In genomic region chr12:132558861-132559623, GRCh38 we compare ENCODE assay signal across 1 cellular context.
TF ChIP-seq lines count a peak whose summit lies in the region.

No MANE protein-coding gene starts in this region.

TF ChIP-seq in GM12878, 131 proteins besides CTCF, POLR2A, EP300 and RAD21 (continued from another document):
- TF ChIP-seq BCLAF1 (IDR thresholded peaks at IDR 0.05) (no peak), CBFB (IDR thresholded peaks at IDR 0.05; ENCODE audit: low read depth) (no peak), HCFC1 (IDR thresholded peaks at IDR 0.05; ENCODE audit: low read length) (no peak), ZNF217 (IDR thresholded peaks at IDR 0.05) (no peak), SMAD1 (IDR thresholded peaks at IDR 0.05; ENCODE audit: low read depth, partially characterized antibody) (no peak), EED (IDR thresholded peaks at IDR 0.05; ENCODE audit: low read depth) (no peak), NFIC (IDR thresholded peaks at IDR 0.05; ENCODE audit: low read depth, low read length) (no peak), REST (IDR thresholded peaks at IDR 0.05; ENCODE audit: low read depth, low read length) (no peak), FOXM1 (IDR thresholded peaks at IDR 0.05; ENCODE audit: low read depth, low read length) (no peak), NRF1 (conservative IDR thresholded peaks at IDR 0.05; ENCODE audit: low read depth, low read length) (no peak), ZNF622 (IDR thresholded peaks at IDR 0.05) (no peak), FOS (IDR thresholded peaks at IDR 0.05; ENCODE audit: borderline replicate concordance, extremely low read depth, insufficient read length) (no peak), ELK1 (IDR thresholded peaks at IDR 0.05; ENCODE audit: low read depth, low read length) (no peak), IKZF2 (IDR thresholded peaks at IDR 0.05) (no peak), MEF2B (IDR thresholded peaks at IDR 0.05; ENCODE audit: partially characterized antibody, poor library complexity, severe bottlenecking) (no peak), PAX8 (IDR thresholded peaks at IDR 0.05) (no peak)
TF ChIP-seq in GM12878: peak in this region for 0.
